In genomic region chr17:41919165-41919817, GRCh38 we compare ENCODE assay signal across 8 cellular contexts. TPM values are rescaled to one million over a fixed set of nuclear protein-coding genes. Genes with fewer than 3 reads are reported as not detected.
DNase-seq lines count a peak whose midpoint lies in the region; ATAC-seq and TF ChIP-seq lines count a peak whose summit lies in the region.

No MANE protein-coding gene starts in this region.

- peaks cover 22% of the 10 kb centered on the region for H3K36me3 Mint-ChIP-seq in activated T-helper 17 cell treated with anti-CD3 and anti-CD28 coated beads, Interleukin-2, amount 50 U/mL, for 72 hours (ENCODE audit: low read depth)

- peak overlapping the region; percentile 46 for H2AFZ ChIP-seq in ACC112 (ENCODE audit: low read length, unreplicated experiment)

- intact Hi-C loops in left ventricle myocardium superior (cut with micrococcal nuclease) = no loop called here
- intact Hi-C loops in psoas muscle (cut with DNase I) = no loop called here

- peak overlapping the region; percentile 85 for H3K27ac Mint-ChIP-seq in activated T-helper 17 cell treated with anti-CD3 and anti-CD28 coated beads, Interleukin-2, amount 50 U/mL, for 72 hours

- H3K27ac ChIP-seq in ACC112 (ENCODE audit: low read depth, low read length) (no peak overlapping the region), psoas muscle (peak overlapping the region; percentile 84)

- TF ChIP-seq CTCF in psoas muscle (IDR thresholded peaks at IDR 0.05) = no peak

- H3K4me3 Mint-ChIP-seq in activated T-helper 17 cell treated with anti-CD3 and anti-CD28 coated beads, Interleukin-2, amount 50 U/mL, for 72 hours = peak overlapping the region; percentile 83

- H3K4me1 ChIP-seq in ACC112 (ENCODE audit: control insufficient read depth, insufficient read depth, low read length, unreplicated experiment) (peaks cover 40% of the 10 kb centered on the region), psoas muscle (peaks cover 15% of the 10 kb centered on the region)

- 1 to 4% (median 4%) methylated on average over 32 to 33 of the region's 33 CpGs for WGBS in psoas muscle, 3 donors

- H3K4me3 ChIP-seq in ACC112 (ENCODE audit: low read depth, low read length) = peak overlapping the region; percentile 94
- H3K4me3 ChIP-seq in psoas muscle = peak overlapping the region; percentile 98

- H3K27me3 ChIP-seq in ACC112 (ENCODE audit: insufficient read depth, low read length) (no peaks in the 10 kb centered on the region), psoas muscle (ENCODE audit: insufficient read depth in 3 of 3, low read length in 2 of 3) (no peaks in the 10 kb centered on the region)

- H3K36me3 ChIP-seq in ACC112 (ENCODE audit: insufficient read depth, low read length) = no peaks in the 10 kb centered on the region
- H3K36me3 ChIP-seq in psoas muscle (ENCODE audit: insufficient read depth in 1 of 2, low read depth in 1 of 2) = no peaks in the 10 kb centered on the region

- no peaks in the 10 kb centered on the region for H3K9me3 ChIP-seq in psoas muscle

- peak; percentile 28 for DNase-seq in NCI-H1048 (lab: John Stamatoyannopoulos, UW)
- no peak for DNase-seq in left ventricle myocardium superior
- no peak for DNase-seq in psoas muscle
- DNase-seq in cortex of kidney (lab: John Stamatoyannopoulos, UW) = no peak
- DNase-seq in central memory CD4-positive, alpha-beta T cell = no peak

- no peaks in the 10 kb centered on the region for H3K27me3 Mint-ChIP-seq in activated T-helper 17 cell treated with anti-CD3 and anti-CD28 coated beads, Interleukin-2, amount 50 U/mL, for 72 hours

- peak; percentile 7 for ATAC-seq in GM19452 (IDR thresholded peaks at IDR 0.05; ENCODE audit: unreplicated experiment)
- peak; percentile 10 for ATAC-seq in activated T-helper 17 cell treated with anti-CD3 and anti-CD28 coated beads, Interleukin-2, amount 50 U/mL, for 72 hours (replicated peaks)
- peak; percentile 47 for ATAC-seq in left ventricle myocardium superior
- peak; percentile 35 to 57 (median 50) for ATAC-seq in psoas muscle

- no peaks in the 10 kb centered on the region for H3K9me3 Mint-ChIP-seq in activated T-helper 17 cell treated with anti-CD3 and anti-CD28 coated beads, Interleukin-2, amount 50 U/mL, for 72 hours

- H3K79me2 ChIP-seq in ACC112 (ENCODE audit: control insufficient read depth, insufficient read depth, low read length, unreplicated experiment) = peaks cover 45% of the 10 kb centered on the region

- peaks cover 7% of the 10 kb centered on the region for H3K4me1 Mint-ChIP-seq in activated T-helper 17 cell treated with anti-CD3 and anti-CD28 coated beads, Interleukin-2, amount 50 U/mL, for 72 hours

RNA-seq across cellular contexts. Expression of gene ACLY, which starts 0.5 kb away (rescaled TPM):
- 100 to 1,000 TPM in 1 of 2 donors, 10 to 100 TPM in 1; 95.4 to 222 TPM for total RNA-seq in activated T-helper 17 cell treated with anti-CD3 and anti-CD28 coated beads, Interleukin-2, amount 50 U/mL, for 72 hours
- 24.5 TPM for total RNA-seq in left ventricle myocardium superior
- 10 to 100 TPM; 18.6 to 24.1 (median 21.5) TPM for total RNA-seq in psoas muscle
- 10 to 100 TPM; 10.5 to 20.5 (median 17.9) TPM for polyA plus RNA-seq in psoas muscle

RNA-seq across cellular contexts. Expression of gene ODAD4, which starts 11.1 kb away (rescaled TPM):
- total RNA-seq in activated T-helper 17 cell treated with anti-CD3 and anti-CD28 coated beads, Interleukin-2, amount 50 U/mL, for 72 hours = under 1 TPM; 0.63 to 0.93 TPM
- total RNA-seq in left ventricle myocardium superior (0.52 TPM), psoas muscle (under 1 TPM in 2 of 4 donors, not detected in 2; 0.17 to 0.32 TPM)
- polyA plus RNA-seq in psoas muscle = under 1 TPM; 0.31 to 0.99 (median 0.63) TPM

RNA-seq across cellular contexts. Expression of gene CNP, which starts 47.3 kb away (rescaled TPM):
- 10 to 100 TPM; 51.4 to 82.9 TPM for total RNA-seq in activated T-helper 17 cell treated with anti-CD3 and anti-CD28 coated beads, Interleukin-2, amount 50 U/mL, for 72 hours
- total RNA-seq in left ventricle myocardium superior = 28.6 TPM
- total RNA-seq in psoas muscle = 10 to 100 TPM; 21.0 to 26.8 (median 22.9) TPM
- 10 to 100 TPM; 17.6 to 22.6 (median 21.2) TPM for polyA plus RNA-seq in psoas muscle

RNA-seq across cellular contexts. Expression of gene KLHL11, which starts 54.1 kb away (rescaled TPM):
- 10 to 100 TPM; 15.1 to 16.2 TPM for total RNA-seq in activated T-helper 17 cell treated with anti-CD3 and anti-CD28 coated beads, Interleukin-2, amount 50 U/mL, for 72 hours
- 3.5 TPM for total RNA-seq in left ventricle myocardium superior
- 1 to 10 TPM; 2.1 to 3.4 (median 2.5) TPM for total RNA-seq in psoas muscle
- 1 to 10 TPM; 1.1 to 6.1 (median 1.4) TPM for polyA plus RNA-seq in psoas muscle
